1 cellular context compared by ENCODE assay signal in the genomic region with DNA sequence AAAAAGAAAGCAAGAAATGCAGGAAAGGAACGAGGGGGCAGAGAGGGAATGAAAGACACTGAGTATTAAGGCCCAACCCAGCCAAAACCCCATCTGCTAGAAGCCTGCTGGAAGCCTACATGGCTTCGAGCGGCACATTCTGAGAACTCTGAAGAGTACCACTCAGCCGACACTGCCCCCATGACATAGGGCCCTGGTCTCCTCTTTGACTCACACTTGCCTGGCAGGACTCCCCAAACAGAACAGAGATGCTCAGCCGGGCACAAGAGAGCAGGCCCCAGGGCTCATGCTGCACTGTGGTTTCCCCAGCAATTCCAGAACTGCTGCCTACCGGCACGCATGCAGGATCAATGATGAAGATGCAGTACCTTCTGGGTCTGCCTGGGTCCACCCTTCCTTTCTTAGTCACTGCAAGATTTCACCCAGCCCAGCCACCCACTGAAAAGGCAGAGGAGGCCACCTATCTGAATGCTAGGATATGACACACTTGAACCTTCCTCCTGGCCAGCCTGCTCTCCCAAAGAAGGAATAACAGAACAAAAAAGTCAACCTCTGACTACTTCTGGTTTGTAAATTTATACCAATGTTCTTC.
TF ChIP-seq lines count a peak whose summit lies in the region.

No MANE protein-coding gene starts in this region.

TF ChIP-seq in IMR-90, 13 proteins besides CTCF, POLR2A, EP300 and RAD21 (continued from another document):
- TF ChIP-seq, protein P1, sequence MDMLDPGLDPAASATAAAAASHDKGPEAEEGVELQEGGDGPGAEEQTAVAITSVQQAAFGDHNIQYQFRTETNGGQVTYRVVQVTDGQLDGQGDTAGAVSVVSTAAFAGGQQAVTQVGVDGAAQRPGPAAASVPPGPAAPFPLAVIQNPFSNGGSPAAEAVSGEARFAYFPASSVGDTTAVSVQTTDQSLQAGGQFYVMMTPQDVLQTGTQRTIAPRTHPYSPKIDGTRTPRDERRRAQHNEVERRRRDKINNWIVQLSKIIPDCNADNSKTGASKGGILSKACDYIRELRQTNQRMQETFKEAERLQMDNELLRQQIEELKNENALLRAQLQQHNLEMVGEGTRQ (IDR thresholded peaks at IDR 0.05; ENCODE audit: low read depth, low read length) = no peak
- TF ChIP-seq CEBPB (IDR thresholded peaks at IDR 0.05; ENCODE audit: low read depth, low read length) (no peak), RFX5 (IDR thresholded peaks at IDR 0.05; ENCODE audit: low read depth, low read length) (no peak), BHLHE40 (IDR thresholded peaks at IDR 0.05; ENCODE audit: low read depth, low read length) (no peak), MAFK (IDR thresholded peaks at IDR 0.05; ENCODE audit: low read depth, low read length) (no peak), SMC3 (IDR thresholded peaks at IDR 0.05; ENCODE audit: low read depth, low read length) (no peak), FOS (IDR thresholded peaks at IDR 0.05; ENCODE audit: low read depth, low read length) (no peak), CHD1 (IDR thresholded peaks at IDR 0.05; ENCODE audit: low read depth, low read length) (no peak), MXI1 (IDR thresholded peaks at IDR 0.05; ENCODE audit: borderline replicate concordance, low read depth, low read length) (no peak), NFE2L2 (IDR thresholded peaks at IDR 0.05; ENCODE audit: low read depth, low read length) (no peak)
- TF ChIP-seq, protein P2, sequence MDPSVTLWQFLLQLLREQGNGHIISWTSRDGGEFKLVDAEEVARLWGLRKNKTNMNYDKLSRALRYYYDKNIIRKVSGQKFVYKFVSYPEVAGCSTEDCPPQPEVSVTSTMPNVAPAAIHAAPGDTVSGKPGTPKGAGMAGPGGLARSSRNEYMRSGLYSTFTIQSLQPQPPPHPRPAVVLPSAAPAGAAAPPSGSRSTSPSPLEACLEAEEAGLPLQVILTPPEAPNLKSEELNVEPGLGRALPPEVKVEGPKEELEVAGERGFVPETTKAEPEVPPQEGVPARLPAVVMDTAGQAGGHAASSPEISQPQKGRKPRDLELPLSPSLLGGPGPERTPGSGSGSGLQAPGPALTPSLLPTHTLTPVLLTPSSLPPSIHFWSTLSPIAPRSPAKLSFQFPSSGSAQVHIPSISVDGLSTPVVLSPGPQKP (IDR thresholded peaks at IDR 0.05; ENCODE audit: borderline replicate concordance, low read depth, low read length) = no peak
